In genomic region chr3:119340014-119340413, GRCh38 we compare ENCODE assay signal across 30 cellular contexts. TPM values are rescaled to one million over a fixed set of nuclear protein-coding genes. Genes with fewer than 3 reads are reported as not detected.
DNase-seq lines count a peak whose midpoint lies in the region; ATAC-seq, FAIRE-seq and TF ChIP-seq lines count a peak whose summit lies in the region.
"Had no signal": no experiment of that assay in that cellular context is flagged by ENCODE, and none has a peak within 500 bp of the region (broad histone marks: within the 10 kb centered on the region; RNA-seq: fewer than 3 reads in every experiment).

No MANE protein-coding gene starts in this region.

- TF ChIP-seq POLR2A in GM12878 (IDR thresholded peaks at IDR 0.05; ENCODE audit: low read depth, low read length) (no peak), thyroid gland (IDR thresholded peaks at IDR 0.05) (no peak)

- DNase-seq in GM12878 (ENCODE audit: low read depth, low spot score) = no peak
- no peak for DNase-seq in pancreas
- no peak for DNase-seq in thyroid gland
- no peak for DNase-seq in stimulated activated naive B cell treated with anti-CD40 and anti-IgM and Interleukin-4, amounts not matched to agents 10 μg/mL and 1 μg/mL and 100 μg/mL, for 72 hours
- no peak for DNase-seq in NCI-H2029 (lab: John Stamatoyannopoulos, UW)
- DNase-seq: CD8-positive, alpha-beta memory T cell; DMS 273 treated with DMSO at 0.1 percent for 48 hours; DMS79; EL; GDM1; GM23248; H7; NCI-H1092; NCI-H1417 treated with DMSO at 0.1 percent for 48 hours; NCI-H187; NCI-H2171 treated with DMSO at 0.1 percent for 48 hours; NCI-H446 treated with DMSO at 0.1 percent for 48 hours; NCI-H526; NCI-H82; NK-92 treated with Interleukin-12 subunit alpha and Interleukin-12 subunit beta, amount 100 ng/mL, for 24 hours; Right ventricle myocardium superior; RPMI8226; T-helper 2 cell had no signal

- CTCF ChIA-PET in GM12878 (lab: Yijun Ruan, JAX) = interaction anchor here (1.1 to 3.1 kb wide), 5 partner anchors 11 to 341 kb away, joined by 5 to 14 read pairs (median 6); no protein-coding TSS in a partner anchor

- SMC1A ChIA-PET in GM12878 (lab: Charles Lee; ENCODE audit: uncharacterized antibody, unreplicated experiment) = interaction anchor here (0.8 to 5.6 kb wide), 11 partner anchors 9 to 116 kb away, joined by 3 to 32 read pairs (median 5); no protein-coding TSS in a partner anchor

- peaks cover 6 to 31% of the 10 kb centered on the region in 2 donors for H3K36me3 Mint-ChIP-seq in stimulated activated naive B cell treated with anti-CD40 and anti-IgM and Interleukin-4, amounts not matched to agents 10 μg/mL and 1 μg/mL and 100 μg/mL, for 72 hours

- peaks cover 11 to 22% of the 10 kb centered on the region in 2 donors for H3K4me1 Mint-ChIP-seq in stimulated activated naive B cell treated with anti-CD40 and anti-IgM and Interleukin-4, amounts not matched to agents 10 μg/mL and 1 μg/mL and 100 μg/mL, for 72 hours
- H3K4me1 Mint-ChIP-seq: CD8-positive, alpha-beta memory T cell had no signal

- no peak for TF ChIP-seq CTCF in GM12878 (IDR thresholded peaks at IDR 0.05 in 2 of 3, conservative IDR thresholded peaks at IDR 0.05 in 1 of 3; ENCODE audit: control insufficient read depth in 2 of 3, extremely low read depth in 1 of 3, insufficient read depth in 1 of 3, low read depth in 3 of 3, low read length in 3 of 3)
- TF ChIP-seq CTCF in pancreas (IDR thresholded peaks at IDR 0.05) = no peak
- no peak for TF ChIP-seq CTCF in thyroid gland (IDR thresholded peaks at IDR 0.05)

- H3K9me3 ChIP-seq in GM12878 (replicated peaks; ENCODE audit: control insufficient read depth, insufficient read depth, low read length) = peaks cover 3% of the 10 kb centered on the region; the same call in 2 of the 3 replicates
- no peaks in the 10 kb centered on the region for H3K9me3 ChIP-seq in pancreas
- H3K9me3 ChIP-seq in thyroid gland = no peaks in the 10 kb centered on the region
- H3K9me3 ChIP-seq: SJSA1 had no signal

- FAIRE-seq in GM12878 (lab: Jason Lieb, UNC) = no peak
- no peak for FAIRE-seq in pancreas (lab: Jason Lieb, UNC)
- FAIRE-seq: GM12891 had no signal

- H3K27ac ChIP-seq in GM12878 (ENCODE audit: control insufficient read depth, insufficient read depth) (no peak overlapping the region), pancreas (no peak overlapping the region), thyroid gland (no peak overlapping the region)
- H3K27ac ChIP-seq: C4-2B, GM23248, KMS-11, SJSA1 had no signal

- no peaks in the 10 kb centered on the region for H3K27me3 ChIP-seq in GM12878 (replicated peaks in 1 of 2; ENCODE audit: control insufficient read depth in 2 of 2, insufficient read depth in 2 of 2, low read length in 1 of 2)
- no peaks in the 10 kb centered on the region for H3K27me3 ChIP-seq in pancreas
- H3K27me3 ChIP-seq in thyroid gland = no peaks in the 10 kb centered on the region
- H3K27me3 ChIP-seq: SJSA1 had no signal

- no peaks in the 10 kb centered on the region for H3K27me3 Mint-ChIP-seq in stimulated activated naive B cell treated with anti-CD40 and anti-IgM and Interleukin-4, amounts not matched to agents 10 μg/mL and 1 μg/mL and 100 μg/mL, for 72 hours
- H3K27me3 Mint-ChIP-seq: CD8-positive, alpha-beta memory T cell; IgD-negative memory B cell had no signal

- H3K9ac ChIP-seq in GM12878 (ENCODE audit: control insufficient read depth, insufficient read depth, low read length) = no peak overlapping the region
- H3K9ac ChIP-seq: GM23248, KMS-11 had no signal

- POLR2A ChIA-PET in GM12878 (lab: Charles Lee) = interaction anchor here (1.4 kb wide), 1 partner anchor 45 kb away, joined by 6 read pairs; the partner anchor contains the start of gene ARHGAP31

- H3K79me2 ChIP-seq in GM12878 (ENCODE audit: control insufficient read depth, insufficient read depth, low read length) = no peaks in the 10 kb centered on the region; the same call in 1 of the 2 replicates

- H3K27ac Mint-ChIP-seq in stimulated activated naive B cell treated with anti-CD40 and anti-IgM and Interleukin-4, amounts not matched to agents 10 μg/mL and 1 μg/mL and 100 μg/mL, for 72 hours = no peak overlapping the region
- H3K27ac Mint-ChIP-seq: IgD-negative memory B cell had no signal

- no TSS peak for BruUV-seq in GM12878 (replicated peaks; lab: Mats Ljungman, UMichigan)

- ATAC-seq in GM18909 (IDR thresholded peaks at IDR 0.05; ENCODE audit: poor library complexity, unreplicated experiment) = peak; percentile 54
- peak; percentile 49 for ATAC-seq in HG03060 (IDR thresholded peaks at IDR 0.05; ENCODE audit: low read depth, unreplicated experiment)
- peak; percentile 61 for ATAC-seq in GM12878
- no peak for ATAC-seq in pancreas
- no peak for ATAC-seq in stimulated activated naive B cell treated with anti-CD40 and anti-IgM and Interleukin-4, amounts not matched to agents 10 μg/mL and 1 μg/mL and 100 μg/mL, for 72 hours (replicated peaks)

- H3K36me3 ChIP-seq in GM12878 (ENCODE audit: control insufficient read depth in 2 of 2, insufficient read depth in 2 of 2, low read length in 1 of 2) (no peaks in the 10 kb centered on the region), pancreas (no peaks in the 10 kb centered on the region), thyroid gland (no peaks in the 10 kb centered on the region)

- H3K4me1 ChIP-seq in GM12878 (ENCODE audit: control insufficient read depth, insufficient read depth, low read length) (peaks cover 7% of the 10 kb centered on the region), pancreas (no peaks in the 10 kb centered on the region), thyroid gland (peaks cover 0 to 4% of the 10 kb centered on the region in 2 donors)
- H3K4me1 ChIP-seq: SJSA1 had no signal

- H3K4me3 ChIP-seq in GM12878 (no peak overlapping the region), pancreas (no peak overlapping the region), thyroid gland (replicated peaks in 1 of 3) (no peak overlapping the region)
- H3K4me3 ChIP-seq: GM23248, SJSA1 had no signal

- H3K9me3 Mint-ChIP-seq in stimulated activated naive B cell treated with anti-CD40 and anti-IgM and Interleukin-4, amounts not matched to agents 10 μg/mL and 1 μg/mL and 100 μg/mL, for 72 hours = peaks cover 0 to 1% of the 10 kb centered on the region in 2 donors
- H3K9me3 Mint-ChIP-seq: CD8-positive, alpha-beta memory T cell had no signal

- no peaks in the 10 kb centered on the region for H4K20me1 ChIP-seq in GM12878 (ENCODE audit: control insufficient read depth, insufficient read depth)

- no peak overlapping the region for H3K4me2 ChIP-seq in GM12878 (ENCODE audit: control insufficient read depth, insufficient read depth)
- H3K4me2 ChIP-seq: KMS-11 had no signal

- in situ Hi-C loops in GM12878 (cut with MboI) = no loop called here

- no peak overlapping the region for H3K4me3 Mint-ChIP-seq in stimulated activated naive B cell treated with anti-CD40 and anti-IgM and Interleukin-4, amounts not matched to agents 10 μg/mL and 1 μg/mL and 100 μg/mL, for 72 hours
- H3K4me3 Mint-ChIP-seq: CD8-positive, alpha-beta memory T cell had no signal

- 0% methylated on average over 1 of the region's 1 CpG for WGBS in GM12878 (ENCODE audit: insufficient coverage, insufficient replicate concordance, low lambda C conversion rate, missing lambda C conversion rate)
- WGBS in pancreas, 2 donors = 69 to 76% methylated on average over 1 of the region's 1 CpG
- WGBS in thyroid gland, 2 donors = 91 to 96% methylated on average over 1 of the region's 1 CpG

- no peak for TF ChIP-seq EP300 in GM12878 (IDR thresholded peaks at IDR 0.05; ENCODE audit: borderline replicate concordance in 1 of 2, control insufficient read depth in 1 of 2, low read depth in 2 of 2, low read length in 2 of 2)

- no peak for TF ChIP-seq RAD21 in GM12878 (IDR thresholded peaks at IDR 0.05; ENCODE audit: insufficient read depth, low read depth, low read length)

- intact Hi-C loops in GM12878 (cut with micrococcal nuclease; ENCODE audit: unreplicated experiment) = no loop called here
- intact Hi-C loops in pancreas (cut with DNase I) = no loop called here
- intact Hi-C loops in thyroid gland (cut with DNase I) = no loop called here

- RAD21 ChIA-PET in GM12878 (lab: Charles Lee; ENCODE audit: unreplicated experiment) = interaction anchor here (1.2 to 3.2 kb wide), 3 partner anchors 13 to 66 kb away, joined by 3 to 14 read pairs (median 4); no protein-coding TSS in a partner anchor

- no peak overlapping the region for H2AFZ ChIP-seq in GM12878 (ENCODE audit: control insufficient read depth, low read depth, low read length)
- H2AFZ ChIP-seq: GM23248 had no signal

TF ChIP-seq in GM12878, 131 proteins besides CTCF, POLR2A, EP300 and RAD21:
- peak; percentile 51; the same call in 1 of the 2 replicates for TF ChIP-seq RUNX3 (IDR thresholded peaks at IDR 0.05; ENCODE audit: low read length)
- no peak for TF ChIP-seq NR2C2 (IDR thresholded peaks at IDR 0.05; ENCODE audit: borderline replicate concordance, control insufficient read depth, insufficient read length, low read depth)
- peak; percentile 59 for TF ChIP-seq MEF2B (IDR thresholded peaks at IDR 0.05; ENCODE audit: partially characterized antibody, poor library complexity, severe bottlenecking)
- peak; percentile 73; the same call in 1 of the 3 replicates for TF ChIP-seq POU2F2 (IDR thresholded peaks at IDR 0.05; ENCODE audit: borderline replicate concordance, low read depth, low read length)
- TF ChIP-seq ATF7 (IDR thresholded peaks at IDR 0.05; ENCODE audit: low read depth) = no peak

RNA-seq across cellular contexts. Expression of gene ARHGAP31, which starts 45.8 kb away (rescaled TPM):
- total RNA-seq in GM12878 (2013; cell fraction: nucleolus; rRNA removed) = 25.6 and 27.1 TPM in 2 replicates
- total RNA-seq in GM12878 (2014; rRNA removed) = 10.0 and 10.5 TPM in 2 replicates
- total RNA-seq in GM12878 (2014; rRNA removed; fragmentation: Illumina TruSeq; extraction: Trizol) = 10.5 and 10.6 TPM in 2 replicates
- 26.4 and 27.4 TPM in 2 replicates for total RNA-seq in GM12878 (2021)
- polyA plus RNA-seq in GM12878 (2011; ENCODE audit: low read depth) = 5.0 TPM
- 27.4 and 29.8 TPM in 2 replicates for polyA plus RNA-seq in GM12878 (2011; rRNA removed)
- 23.1 and 28.4 TPM in 2 replicates for polyA plus RNA-seq in GM12878 (2011; cell fraction: cytosol; rRNA removed)
- polyA plus RNA-seq in GM12878 (2011; cell fraction: nucleus; rRNA removed) = 12.5 and 13.9 TPM in 2 replicates
- polyA plus RNA-seq in GM12878 (2012) = 7.2 and 8.3 TPM in 2 replicates
- 11.9 and 13.5 TPM in 2 replicates for polyA plus RNA-seq in GM12878 (2014; fragmentation: Illumina TruSeq; extraction: Trizol)
- 1 to 10 TPM in 1 of 2 experiments, under 1 TPM in 1; 0.97 to 1.6 TPM for polyA plus RNA-seq in GM12878 (2014; fragmentation: Nextera tagmentation; extraction: Ambion mirVana)
- 10.1 and 10.7 TPM in 2 replicates for polyA plus RNA-seq in GM12878 (2014; rRNA removed)
- polyA plus RNA-seq in GM12878 (2016; fragmentation: Nextera tagmentation; extraction: Ambion mirVana) = 1 to 10 TPM; 6.9 to 7.2 TPM
- 35.0 and 43.4 TPM in 2 replicates for polyA minus RNA-seq in GM12878 (2011; rRNA and poly(A)+ RNA removed)
- polyA minus RNA-seq in GM12878 (2011; cell fraction: cytosol; rRNA and poly(A)+ RNA removed) = 12.4 and 18.5 TPM in 2 replicates
- polyA minus RNA-seq in GM12878 (2011; cell fraction: nucleus; rRNA and poly(A)+ RNA removed) = 10.0 and 16.7 TPM in 2 replicates
- total RNA-seq in pancreas = 1 to 10 TPM; 2.6 to 8.3 (median 3.5) TPM
- polyA plus RNA-seq in pancreas = 1 to 10 TPM; 1.5 TPM
- 10 to 100 TPM; 40.0 to 78.9 (median 55.0) TPM for total RNA-seq in thyroid gland

Comparison
In these comparisons a context has a peak if more than half of its experiments do, and no peak if none do; other contexts are left out.
1. ATAC-seq: peak in GM18909 (single experiment), HG03060 (single experiment) and GM12878 (single experiment); none in pancreas (0 of 4) and stimulated activated naive B cell treated with anti-CD40 and anti-IgM and Interleukin-4, amounts not matched to agents 10 μg/mL and 1 μg/mL and 100 μg/mL, for 72 hours (0 of 2).